In genomic region chr17:36534881-36535668, GRCh38 we compare ENCODE assay signal across 8 cellular contexts. TPM values are rescaled to one million over a fixed set of nuclear protein-coding genes. Genes with fewer than 3 reads are reported as not detected.
DNase-seq lines count a peak whose midpoint lies in the region; ATAC-seq and TF ChIP-seq lines count a peak whose summit lies in the region.

Gene PIGW, plus strand, starts transcription at chr17:36534987. Its CDS starts 2,115 bp downstream, at chr17:36537102.

- H3K9me3 ChIP-seq in BE2C, result no peaks in the 10 kb centered on the region
- no peaks in the 10 kb centered on the region for H3K9me3 ChIP-seq in colonic mucosa

- H3K27me3 Mint-ChIP-seq in activated CD4-positive, alpha-beta T cell treated with anti-CD3 and anti-CD28 coated beads, Interleukin-2, amount 10 ng/mL, durations not matched to agents 24 days and 14 days, result no peaks in the 10 kb centered on the region

- 0 out of 2 replicates have a peak, but pooled peaks cover 3% of the 10 kb centered on the region for H3K4me1 ChIP-seq in BE2C
- H3K4me1 ChIP-seq in colonic mucosa, result peaks cover 4% of the 10 kb centered on the region

- peaks cover 33% of the 10 kb centered on the region for H3K4me1 Mint-ChIP-seq in activated CD4-positive, alpha-beta T cell treated with anti-CD3 and anti-CD28 coated beads, Interleukin-2, amount 10 ng/mL, durations not matched to agents 24 days and 14 days

- H3K27me3 ChIP-seq in BE2C, result no peaks in the 10 kb centered on the region
- H3K27me3 ChIP-seq in colonic mucosa, result no peaks in the 10 kb centered on the region

- intact Hi-C loops in activated CD4-positive, alpha-beta T cell treated with anti-CD3 and anti-CD28 coated beads, Interleukin-2, amount 10 ng/mL, durations not matched to agents 24 days and 14 days (cut with micrococcal nuclease), result loop anchor here (1.0 kb wide), 2 partner anchors 10 to 48 kb away; no protein-coding TSS in a partner anchor
- intact Hi-C loops in colonic mucosa (cut with DNase I), result no loop called here

- peak within 1 kb of the TSS; percentile 99 for H3K4me3 Mint-ChIP-seq in activated CD4-positive, alpha-beta T cell treated with anti-CD3 and anti-CD28 coated beads, Interleukin-2, amount 10 ng/mL, durations not matched to agents 24 days and 14 days

- H3K36me3 Mint-ChIP-seq in activated CD4-positive, alpha-beta T cell treated with anti-CD3 and anti-CD28 coated beads, Interleukin-2, amount 10 ng/mL, durations not matched to agents 24 days and 14 days (ENCODE audit: low read depth), result peaks cover 55% of the 10 kb centered on the region

- no peaks in the 10 kb centered on the region for H3K9me3 Mint-ChIP-seq in activated CD4-positive, alpha-beta T cell treated with anti-CD3 and anti-CD28 coated beads, Interleukin-2, amount 10 ng/mL, durations not matched to agents 24 days and 14 days

- ATAC-seq in HG03457 (IDR thresholded peaks at IDR 0.05; ENCODE audit: unreplicated experiment) (peak; percentile 47), left lobe of liver (peak; percentile 91)

- H3K36me3 ChIP-seq in BE2C (peaks cover 61% of the 10 kb centered on the region), colonic mucosa (no peaks in the 10 kb centered on the region)

- no peak for TF ChIP-seq CTCF in BE2C (IDR thresholded peaks at IDR 0.05; ENCODE audit: low read depth, low read length)
- TF ChIP-seq CTCF in colonic mucosa (IDR thresholded peaks at IDR 0.05), result no peak

- H3K4me3 ChIP-seq in BE2C (ENCODE audit: low read depth, low read length) (peak within 1 kb of the TSS; percentile 89), colonic mucosa (peak within 1 kb of the TSS; percentile 87)

- H3K27ac ChIP-seq in colonic mucosa, result peak within 1 kb of the TSS; percentile 93

- DNase-seq in BE2C (peak; percentile 96), GM19240 (ENCODE audit: insufficient read length, low spot score) (peak; percentile 52), NCI-H526 (lab: John Stamatoyannopoulos, UW) (peak; percentile 83 to 95), colonic mucosa (peak; percentile 92), left lobe of liver (ENCODE audit: low spot score) (peak; percentile 92)
- DNase-seq in activated CD4-positive, alpha-beta T cell treated with anti-CD3 and anti-CD28 coated beads, Interleukin-2, amount 10 ng/mL, durations not matched to agents 24 days and 14 days, result peak; percentile 97
- peak; percentile 88 to 91 for DNase-seq in stimulated activated CD4-positive, alpha-beta T cell treated with anti-CD3 and anti-CD28 coated beads, Interleukin-2, amount 100 ng/mL, for 24 hours

- H3K27ac Mint-ChIP-seq in activated CD4-positive, alpha-beta T cell treated with anti-CD3 and anti-CD28 coated beads, Interleukin-2, amount 10 ng/mL, durations not matched to agents 24 days and 14 days, result peak within 1 kb of the TSS; percentile 99

- peak within 1 kb of the TSS; percentile 93 to 98 for H3K9ac ChIP-seq in colonic mucosa (ENCODE audit: low read depth in 2 of 2, low read length in 2 of 2)

RNA-seq across cellular contexts. Expression of gene PIGW, which starts in this region (rescaled TPM):
- polyA plus RNA-seq in BE2C (2012; ENCODE audit: insufficient read depth, insufficient read length, low read depth), result 34.8 TPM
- 30.4 and 30.5 TPM in 2 replicates for total RNA-seq in activated CD4-positive, alpha-beta T cell treated with anti-CD3 and anti-CD28 coated beads, Interleukin-2, amount 10 ng/mL, durations not matched to agents 24 days and 14 days
- total RNA-seq in colonic mucosa (10 to 100 TPM in 1 of 2 donors, 1 to 10 TPM in 1; 4.8 to 10.2 TPM), left lobe of liver (3.3 TPM)

Comparison
In these comparisons a context has a peak if more than half of its experiments do, and no peak if none do; other contexts are left out.
1. Peak in every context shown above with its lines: DNase-seq, ATAC-seq, H3K4me3 ChIP-seq and H3K27ac ChIP-seq.